17 cellular contexts compared by ENCODE assay signal in the genomic region with DNA sequence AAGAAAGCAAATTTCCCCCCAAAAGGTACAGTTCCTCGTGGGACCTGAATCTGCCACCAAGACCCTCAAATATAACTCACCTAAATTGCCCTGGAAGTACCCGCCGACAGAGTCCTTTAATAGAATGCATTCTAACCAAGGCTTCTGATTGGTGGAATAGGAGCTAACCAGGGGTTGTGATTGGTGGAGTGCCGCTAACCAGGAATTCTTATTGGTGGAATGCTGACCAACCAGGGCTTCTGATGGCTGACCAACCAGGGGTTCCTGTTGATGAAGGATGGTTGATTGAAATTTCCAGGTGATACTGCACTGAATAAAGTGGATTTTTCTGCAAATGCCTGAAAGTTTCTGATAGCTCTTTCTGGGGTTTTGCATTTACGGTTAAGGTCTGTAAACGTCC. TPM values are rescaled to one million over a fixed set of nuclear protein-coding genes. Genes with fewer than 3 reads are reported as not detected.
DNase-seq lines count a peak whose midpoint lies in the region; ATAC-seq, FAIRE-seq and TF ChIP-seq lines count a peak whose summit lies in the region.
"Had no signal": no experiment of that assay in that cellular context is flagged by ENCODE, and none has a peak within 500 bp of the region (broad histone marks: within the 10 kb centered on the region; RNA-seq: fewer than 3 reads in every experiment).

No MANE protein-coding gene starts in this region.

- H3K4me1 ChIP-seq in OCI-LY7 (ENCODE audit: insufficient read depth, low read length, poor library complexity, severe bottlenecking), result peaks cover 30% of the 10 kb centered on the region

- POLR2A ChIA-PET in OCI-LY7 (lab: Charles Lee), result interaction anchor here (1.8 kb wide), 1 partner anchor 13 kb away, joined by 5 read pairs; no protein-coding TSS in a partner anchor

- intact Hi-C loops in OCI-LY7 (cut with micrococcal nuclease; ENCODE audit: unreplicated experiment), result no loop called here

- in situ Hi-C loops in ACHN (cut with HindIII; ENCODE audit: low pct_ligation_motif_present, low pct_unique_long_range_greater_than_20kb, low sequenced_read_pairs), result no loop called here

- H3K4me2 ChIP-seq in OCI-LY7 (ENCODE audit: low read length), result no peak overlapping the region

- H3K9me2 ChIP-seq in OCI-LY7 (ENCODE audit: insufficient read depth, low read length), result no peaks in the 10 kb centered on the region

- DNase-seq in ACHN (peak; percentile 39), ELF-1 (ENCODE audit: low read depth, low spot score) (peak; percentile 49), OCI-LY7 (ENCODE audit: low spot score) (peak; percentile 49), fibroblast of pulmonary artery (ENCODE audit: low read depth) (peak; percentile 28), urothelium cell line (ENCODE audit: low spot score) (no peak)
- DNase-seq: activated CD4-positive, alpha-beta T cell treated with anti-CD3 and anti-CD28 coated beads, Interleukin-2, amount 50 U/mL, for 48 hours; activated naive CD4-positive, alpha-beta T cell treated with anti-CD3 and anti-CD28 coated beads for 36 hours; colonic mucosa; IMR-90; naive thymus-derived CD4-positive, alpha-beta T cell; NCI-H187 had no signal

- H3K4me3 ChIP-seq in OCI-LY7 (ENCODE audit: low read depth, low read length, poor library complexity, severe bottlenecking), result no peak overlapping the region
- no peak overlapping the region for H3K4me3 ChIP-seq in fibroblast of pulmonary artery (replicated peaks; ENCODE audit: low read depth, low read length)
- H3K4me3 ChIP-seq: colonic mucosa, suprapubic skin had no signal

- FAIRE-seq in urothelium cell line (lab: Jason Lieb, UNC), result no peak

- no peak overlapping the region for H2AFZ ChIP-seq in OCI-LY7 (ENCODE audit: low read length)

- no peaks in the 10 kb centered on the region for H3K9me3 ChIP-seq in OCI-LY7 (ENCODE audit: low read length)
- H3K9me3 ChIP-seq: colonic mucosa, suprapubic skin had no signal

- CTCF ChIA-PET in OCI-LY7 (lab: Charles Lee; ENCODE audit: unreplicated experiment), result no interaction called here

- peaks cover 84% of the 10 kb centered on the region for H3K79me2 ChIP-seq in OCI-LY7 (ENCODE audit: insufficient read depth, low read depth, low read length)

- H3K36me3 ChIP-seq in OCI-LY7 (ENCODE audit: insufficient read depth, low read length), result peaks cover 63% of the 10 kb centered on the region
- H3K36me3 ChIP-seq: colonic mucosa had no signal

- ATAC-seq in HG03565 (IDR thresholded peaks at IDR 0.05; ENCODE audit: unreplicated experiment), result no peak
- ATAC-seq in GM21390 (IDR thresholded peaks at IDR 0.05; ENCODE audit: unreplicated experiment), result no peak
- ATAC-seq in HG03175 (IDR thresholded peaks at IDR 0.05; ENCODE audit: unreplicated experiment), result no peak
- ATAC-seq: naive thymus-derived CD4-positive, alpha-beta T cell; sciatic nerve had no signal

- H3K27ac ChIP-seq in OCI-LY7 (ENCODE audit: low read depth, low read length, poor library complexity, severe bottlenecking), result no peak overlapping the region
- H3K27ac ChIP-seq: colonic mucosa, suprapubic skin had no signal

- no TSS peak for BruUV-seq in OCI-LY7 (replicated peaks; lab: Mats Ljungman, UMichigan)

- TF ChIP-seq CTCF in OCI-LY7 (conservative IDR thresholded peaks at IDR 0.05; ENCODE audit: low read length) (no peak), fibroblast of pulmonary artery (IDR thresholded peaks at IDR 0.05; ENCODE audit: low read length, missing control alignments) (no peak)

- no peaks in the 10 kb centered on the region for H4K20me1 ChIP-seq in OCI-LY7 (ENCODE audit: insufficient read depth, low read length)

RNA-seq across cellular contexts. Expression of a gene that starts 6.5 kb away (rescaled TPM):
- 30.8 and 41.2 TPM in 2 replicates for total RNA-seq in OCI-LY7 (2014; rRNA removed; shearing (Covaris generic))
- 41.9 and 43.2 TPM in 2 replicates for total RNA-seq in OCI-LY7 (2022)

RNA-seq across cellular contexts. Expression of a gene that starts 24.5 kb away (rescaled TPM):
- total RNA-seq in OCI-LY7 (2014; rRNA removed; shearing (Covaris generic)), result not detected in 2 replicates
- total RNA-seq in OCI-LY7 (2022), result not detected in 2 replicates
- total RNA-seq: activated naive CD4-positive, alpha-beta T cell treated with anti-CD3 and anti-CD28 coated beads for 36 hours; kidney epithelial cell; naive thymus-derived CD4-positive, alpha-beta T cell had no signal

RNA-seq across cellular contexts. Expression of a gene that starts 49.5 kb away (rescaled TPM):
- not detected in 2 replicates for total RNA-seq in OCI-LY7 (2014; rRNA removed; shearing (Covaris generic))
- total RNA-seq in OCI-LY7 (2022), result 0.08 TPM in 1 of 2 replicates, not detected in the other
